Comparison of ENCODE assay signal across 1 cellular context in genomic region chr7:137962875-137963507, GRCh38.
TF ChIP-seq lines count a peak whose summit lies in the region.

No MANE protein-coding gene starts in this region.

TF ChIP-seq in K562, 482 proteins besides CTCF, POLR2A, EP300 and RAD21 (continued from another document and continues in another):
- TF ChIP-seq PHTF2 (CRISPR knock-in tag; IDR thresholded peaks at IDR 0.05) (no peak), BDP1 (IDR thresholded peaks at IDR 0.05; ENCODE audit: insufficient read depth, insufficient read length) (no peak), NFATC3 (IDR thresholded peaks at IDR 0.05) (peak; percentile 65; the same call in 1 of the 2 replicates), CC2D1A (IDR thresholded peaks at IDR 0.05) (peak; percentile 97), ZNF76 (CRISPR knock-in tag; IDR thresholded peaks at IDR 0.05; ENCODE audit: borderline replicate concordance) (no peak), DMBX1 (CRISPR knock-in tag; IDR thresholded peaks at IDR 0.05; ENCODE audit: borderline replicate concordance) (0 out of 2 replicates have a peak, but pooled peaks have one; percentile 15), MAZ (CRISPR knock-in tag; conservative IDR thresholded peaks at IDR 0.05 in 1 of 2, IDR thresholded peaks at IDR 0.05 in 1 of 2) (peak; percentile 90 to 97), NR1H2 (CRISPR knock-in tag; IDR thresholded peaks at IDR 0.05) (no peak), NFIC (IDR thresholded peaks at IDR 0.05) (peak; percentile 94), TAF1 (IDR thresholded peaks at IDR 0.05; ENCODE audit: control insufficient read depth, extremely low read depth, insufficient read depth, low read length, severe bottlenecking) (peak; percentile 28), HLTF (IDR thresholded peaks at IDR 0.05) (no peak; the same call in 1 of the 2 replicates), CAMTA2 (CRISPR knock-in tag; conservative IDR thresholded peaks at IDR 0.05) (no peak), ZNF584 (CRISPR knock-in tag; IDR thresholded peaks at IDR 0.05; ENCODE audit: low read depth) (peak; percentile 86; the same call in 1 of the 2 replicates), CREB3 (tag; conservative IDR thresholded peaks at IDR 0.05; ENCODE audit: low read depth) (no peak), YBX1 (IDR thresholded peaks at IDR 0.05) (no peak), KAT8 (IDR thresholded peaks at IDR 0.05; ENCODE audit: low read depth) (no peak), SLC30A9 (CRISPR knock-in tag; IDR thresholded peaks at IDR 0.05) (no peak), SRSF9 (IDR thresholded peaks at IDR 0.05; ENCODE audit: borderline replicate concordance, low read depth, low read length) (no peak), E2F8 (IDR thresholded peaks at IDR 0.05; ENCODE audit: low read depth, partially characterized antibody) (peak; percentile 67), ZNF134 (CRISPR knock-in tag; conservative IDR thresholded peaks at IDR 0.05) (no peak), BHLHE40 (IDR thresholded peaks at IDR 0.05; ENCODE audit: low read length) (peak; percentile 93), TFAP4 (CRISPR knock-in tag; IDR thresholded peaks at IDR 0.05; ENCODE audit: borderline replicate concordance) (peak; percentile 24; the same call in 1 of the 2 replicates), ZBTB8A (IDR thresholded peaks at IDR 0.05; ENCODE audit: partially characterized antibody) (no peak), SRSF1 (IDR thresholded peaks at IDR 0.05; ENCODE audit: low read depth, low read length) (no peak), BRF1 (IDR thresholded peaks at IDR 0.05; ENCODE audit: borderline replicate concordance, extremely low read depth, insufficient read length) (no peak), GABPB1 (CRISPR knock-in tag; IDR thresholded peaks at IDR 0.05) (no peak), ZNF3 (CRISPR knock-in tag; IDR thresholded peaks at IDR 0.05) (no peak), SNRNP70 (optimal IDR thresholded peaks at IDR 0.05; ENCODE audit: low read depth, low read length) (no peak), SFPQ (IDR thresholded peaks at IDR 0.05; ENCODE audit: low read depth, low read length) (no peak), ZNF280B (CRISPR knock-in tag; IDR thresholded peaks at IDR 0.05) (no peak), EZH2 (IDR thresholded peaks at IDR 0.05; ENCODE audit: borderline replicate concordance, low read depth, low read length) (0 out of 2 replicates have a peak, but pooled peaks have one; percentile 72), KLF16 (IDR thresholded peaks at IDR 0.05) (peak; percentile 96), TFAM (CRISPR knock-in tag; conservative IDR thresholded peaks at IDR 0.05) (no peak), SREBF2 (CRISPR knock-in tag; IDR thresholded peaks at IDR 0.05) (no peak), ZNF696 (CRISPR knock-in tag; conservative IDR thresholded peaks at IDR 0.05) (no peak), GTF3C2 (IDR thresholded peaks at IDR 0.05; ENCODE audit: borderline replicate concordance, extremely low read depth, insufficient read length) (no peak), NFE2 (IDR thresholded peaks at IDR 0.05; ENCODE audit: low read depth) (peak; percentile 81), ZHX1 (conservative IDR thresholded peaks at IDR 0.05; ENCODE audit: low read length) (no peak), ZFP91 (CRISPR knock-in tag; IDR thresholded peaks at IDR 0.05) (no peak; the same call in 1 of the 2 replicates), ZBTB49 (CRISPR knock-in tag; IDR thresholded peaks at IDR 0.05; ENCODE audit: borderline replicate concordance) (no peak), E2F3 (CRISPR knock-in tag; IDR thresholded peaks at IDR 0.05) (no peak), PRPF4 (IDR thresholded peaks at IDR 0.05; ENCODE audit: insufficient read depth, low read depth, low read length, poor library complexity, severe bottlenecking) (no peak), ZNF668 (CRISPR knock-in tag; IDR thresholded peaks at IDR 0.05) (no peak), PTRF (tag; IDR thresholded peaks at IDR 0.05) (no peak), ZNF146 (CRISPR knock-in tag; IDR thresholded peaks at IDR 0.05; ENCODE audit: unreplicated experiment) (no peak), NFYB (IDR thresholded peaks at IDR 0.05; ENCODE audit: extremely low read depth, insufficient read length) (no peak), U2AF2 (optimal IDR thresholded peaks at IDR 0.05; ENCODE audit: low read depth, low read length) (no peak), ATF4 (CRISPR knock-in tag; IDR thresholded peaks at IDR 0.05) (peak; percentile 69; the same call in 1 of the 2 replicates)
